In genomic region chr12:113030875-113031525, GRCh38 we compare ENCODE assay signal across 8 cellular contexts. TPM values are rescaled to one million over a fixed set of nuclear protein-coding genes. Genes with fewer than 3 reads are reported as not detected.
A peak's percentile ranks its signal among the peaks of the same experiment; 100 is the strongest.
DNase-seq lines count a peak whose midpoint lies in the region; ATAC-seq, FAIRE-seq and TF ChIP-seq lines count a peak whose summit lies in the region.

No MANE protein-coding gene starts in this region.

- H3K9me3 Mint-ChIP-seq in activated naive CD4-positive, alpha-beta T cell treated with anti-CD3 and anti-CD28 coated beads for 36 hours: no peaks in the 10 kb centered on the region
- H3K9me3 Mint-ChIP-seq in activated naive CD4-positive, alpha-beta T cell treated with anti-CD3 and anti-CD28 coated beads, Interleukin-2, amount 10 ng/mL, durations not matched to agents 7 days and 5 days: no peaks in the 10 kb centered on the region

- no peak overlapping the region for H3K27ac ChIP-seq in pancreas

- peaks cover 5% of the 10 kb centered on the region for H3K27me3 Mint-ChIP-seq in activated naive CD4-positive, alpha-beta T cell treated with anti-CD3 and anti-CD28 coated beads for 36 hours (ENCODE audit: low read depth)
- peaks cover 21% of the 10 kb centered on the region for H3K27me3 Mint-ChIP-seq in activated naive CD4-positive, alpha-beta T cell treated with anti-CD3 and anti-CD28 coated beads, Interleukin-2, amount 10 ng/mL, durations not matched to agents 7 days and 5 days

- CTCF ChIA-PET in activated naive CD4-positive, alpha-beta T cell treated with anti-CD3 and anti-CD28 coated beads for 36 hours (lab: Charles Lee): interaction anchor here (0.6 to 1.5 kb wide), 5 partner anchors 12 to 130 kb away, joined by 3 to 15 read pairs (median 5); no protein-coding TSS in a partner anchor
- CTCF ChIA-PET in activated naive CD4-positive, alpha-beta T cell treated with anti-CD3 and anti-CD28 coated beads, Interleukin-2, amount 10 ng/mL, durations not matched to agents 7 days and 5 days (lab: Charles Lee): interaction anchor here (2.9 kb wide), 1 partner anchor 38 kb away, joined by 11 read pairs; no protein-coding TSS in a partner anchor

- no peaks in the 10 kb centered on the region for H3K36me3 Mint-ChIP-seq in activated naive CD4-positive, alpha-beta T cell treated with anti-CD3 and anti-CD28 coated beads for 36 hours (ENCODE audit: low read depth)
- H3K36me3 Mint-ChIP-seq in activated naive CD4-positive, alpha-beta T cell treated with anti-CD3 and anti-CD28 coated beads, Interleukin-2, amount 10 ng/mL, durations not matched to agents 7 days and 5 days: no peaks in the 10 kb centered on the region

- H3K36me3 ChIP-seq in pancreas: no peaks in the 10 kb centered on the region

- H3K4me3 ChIP-seq in pancreas: no peak overlapping the region

- no peaks in the 10 kb centered on the region for H3K4me1 ChIP-seq in pancreas

- intact Hi-C loops in activated naive CD4-positive, alpha-beta T cell treated with anti-CD3 and anti-CD28 coated beads for 36 hours (cut with micrococcal nuclease): loop anchor here (1.0 kb wide), 2 partner anchors 38 to 131 kb away; no protein-coding TSS in a partner anchor
- intact Hi-C loops in pancreas (cut with DNase I): no loop called here

- H3K9me3 ChIP-seq in pancreas: no peaks in the 10 kb centered on the region

- H3K27ac Mint-ChIP-seq in activated naive CD4-positive, alpha-beta T cell treated with anti-CD3 and anti-CD28 coated beads for 36 hours: no peak overlapping the region
- no peak overlapping the region for H3K27ac Mint-ChIP-seq in activated naive CD4-positive, alpha-beta T cell treated with anti-CD3 and anti-CD28 coated beads, Interleukin-2, amount 10 ng/mL, durations not matched to agents 7 days and 5 days

- H3K4me1 Mint-ChIP-seq in activated naive CD4-positive, alpha-beta T cell treated with anti-CD3 and anti-CD28 coated beads for 36 hours (ENCODE audit: low read depth): no peaks in the 10 kb centered on the region
- H3K4me1 Mint-ChIP-seq in activated naive CD4-positive, alpha-beta T cell treated with anti-CD3 and anti-CD28 coated beads, Interleukin-2, amount 10 ng/mL, durations not matched to agents 7 days and 5 days: no peaks in the 10 kb centered on the region

- no peak overlapping the region for H3K4me3 Mint-ChIP-seq in activated naive CD4-positive, alpha-beta T cell treated with anti-CD3 and anti-CD28 coated beads for 36 hours
- no peak overlapping the region for H3K4me3 Mint-ChIP-seq in activated naive CD4-positive, alpha-beta T cell treated with anti-CD3 and anti-CD28 coated beads, Interleukin-2, amount 10 ng/mL, durations not matched to agents 7 days and 5 days

- DNase-seq in activated naive CD4-positive, alpha-beta T cell treated with anti-CD3 and anti-CD28 coated beads for 36 hours: peak; percentile 14
- no peak for DNase-seq in activated naive CD4-positive, alpha-beta T cell treated with anti-CD3 and anti-CD28 coated beads, Interleukin-2, amount 10 ng/mL, durations not matched to agents 7 days and 5 days
- DNase-seq in NCI-H1930 (lab: John Stamatoyannopoulos, UW) (peak; percentile 38 to 67), globus pallidus (ENCODE audit: low spot score) (peak; percentile 40), pancreas (peak in 2 of 6 donors; percentile 18 to 24)
- DNase-seq in activated CD4-positive, alpha-beta T cell treated with anti-CD3 and anti-CD28 coated beads for 1 hour: no peak

- ATAC-seq in pancreas (peak; percentile 60 to 90 (median 88)), HG02588 (IDR thresholded peaks at IDR 0.05; ENCODE audit: unreplicated experiment) (no peak)

- no peaks in the 10 kb centered on the region for H3K27me3 ChIP-seq in pancreas

- WGBS in pancreas, 2 donors: 5 to 10% methylated on average over 9 of the region's 9 CpGs

- FAIRE-seq in TTC549 (lab: Jason Lieb, UNC) (peak; percentile 64), pancreas (lab: Jason Lieb, UNC) (no peak)

- peak; percentile 36 to 69 (median 54) for TF ChIP-seq CTCF in pancreas (IDR thresholded peaks at IDR 0.05)

RNA-seq across cellular contexts. Expression of gene DTX1, which starts 25.5 kb away (rescaled TPM):
- 10 to 100 TPM in 1 of 2 experiments, 1 to 10 TPM in 1; 8.3 to 10.7 TPM for total RNA-seq in activated naive CD4-positive, alpha-beta T cell treated with anti-CD3 and anti-CD28 coated beads for 36 hours
- total RNA-seq in pancreas: 1 to 10 TPM; 3.5 to 8.1 (median 5.6) TPM
- 1 to 10 TPM; 4.0 to 6.1 TPM for polyA plus RNA-seq in pancreas

RNA-seq across cellular contexts. Expression of gene OAS2, which starts 52.7 kb away (rescaled TPM):
- total RNA-seq in activated naive CD4-positive, alpha-beta T cell treated with anti-CD3 and anti-CD28 coated beads for 36 hours: 100 to 1,000 TPM; 191 to 196 TPM
- total RNA-seq in pancreas: 1 to 10 TPM in 5 of 6 donors, under 1 TPM in 1; 0.79 to 3.9 (median 1.4) TPM
- polyA plus RNA-seq in pancreas: under 1 TPM; 0.84 to 0.94 TPM

Comparison
In these comparisons a context has a peak if more than half of its experiments do, and no peak if none do; other contexts are left out.
1. DNase-seq: peak in activated naive CD4-positive, alpha-beta T cell treated with anti-CD3 and anti-CD28 coated beads for 36 hours (single experiment), NCI-H1930 (2 of 2) and globus pallidus (single experiment); none in activated naive CD4-positive, alpha-beta T cell treated with anti-CD3 and anti-CD28 coated beads, Interleukin-2, amount 10 ng/mL, durations not matched to agents 7 days and 5 days (single experiment) and activated CD4-positive, alpha-beta T cell treated with anti-CD3 and anti-CD28 coated beads for 1 hour (single experiment).
2. RNA of gene OAS2, which starts 52.7 kb away (total RNA-seq): 191 to 196 TPM in activated naive CD4-positive, alpha-beta T cell treated with anti-CD3 and anti-CD28 coated beads for 36 hours; 0.79 to 3.9 TPM in pancreas; every median in the first group is over 10 times any median in the second.